ENCODE assay signal across 28 cellular contexts in genomic region chr21:38859852-38860251, GRCh38. TPM values are rescaled to one million over a fixed set of nuclear protein-coding genes. Genes with fewer than 3 reads are reported as not detected.
DNase-seq lines count a peak whose midpoint lies in the region; ATAC-seq, FAIRE-seq and TF ChIP-seq lines count a peak whose summit lies in the region.
"Had no signal": no experiment of that assay in that cellular context is flagged by ENCODE, and none has a peak within 500 bp of the region (broad histone marks: within the 10 kb centered on the region; RNA-seq: fewer than 3 reads in every experiment).

No MANE protein-coding gene starts in this region.

- intact Hi-C loops in activated CD4-positive, alpha-beta T cell treated with anti-CD3 and anti-CD28 coated beads for 36 hours (cut with DNase I, micrococcal nuclease): loop anchor here in 1 of 2 experiments (10.0 kb wide), 1 partner anchor 335 kb away; no protein-coding TSS in a partner anchor
- intact Hi-C loops in PC-3 (cut with micrococcal nuclease): no loop called here

- H3K9me2 ChIP-seq in PC-3 (replicated peaks; ENCODE audit: low read length): no peaks in the 10 kb centered on the region

- no peak overlapping the region for H3K4me2 ChIP-seq in PC-3 (ENCODE audit: low read length)
- H3K4me2 ChIP-seq: hepatocyte had no signal

- H3K4me1 Mint-ChIP-seq in activated CD4-positive, alpha-beta T cell treated with anti-CD3 and anti-CD28 coated beads for 36 hours: no peaks in the 10 kb centered on the region
- peaks cover 13% of the 10 kb centered on the region for H3K4me1 Mint-ChIP-seq in progenitor cell of endocrine pancreas (ENCODE audit: low read depth)
- H3K4me1 Mint-ChIP-seq in stimulated activated memory B cell treated with anti-CD40 and anti-IgM and Interleukin-4, amounts not matched to agents 10 μg/mL and 1 μg/mL and 100 μg/mL, for 72 hours: peaks cover 21% of the 10 kb centered on the region
- H3K4me1 Mint-ChIP-seq: CD4-positive, alpha-beta memory T cell; WTC11 had no signal

- H3K27me3 Mint-ChIP-seq in activated CD4-positive, alpha-beta T cell treated with anti-CD3 and anti-CD28 coated beads for 36 hours: peaks cover 5% of the 10 kb centered on the region
- peaks cover 5% of the 10 kb centered on the region for H3K27me3 Mint-ChIP-seq in progenitor cell of endocrine pancreas
- peaks cover 81% of the 10 kb centered on the region for H3K27me3 Mint-ChIP-seq in stimulated activated memory B cell treated with anti-CD40 and anti-IgM and Interleukin-4, amounts not matched to agents 10 μg/mL and 1 μg/mL and 100 μg/mL, for 72 hours

- H3K9ac ChIP-seq in PC-3 (ENCODE audit: low read length): no peak overlapping the region

- no peaks in the 10 kb centered on the region for H3K9me3 ChIP-seq in PC-3 (ENCODE audit: low read length)
- H3K9me3 ChIP-seq: body of pancreas, lower lobe of right lung, Peyer's patch, SJCRH30, transverse colon had no signal

- no TSS peak for BruUV-seq in PC-3 (replicated peaks; lab: Mats Ljungman, UMichigan)

- H3K36me3 ChIP-seq in PC-3 (ENCODE audit: low read depth, low read length): no peaks in the 10 kb centered on the region
- H3K36me3 ChIP-seq in bronchial epithelial cell (ENCODE audit: control insufficient read depth, insufficient read depth, low read length): no peaks in the 10 kb centered on the region
- H3K36me3 ChIP-seq: lower lobe of right lung, Peyer's patch, SJCRH30, transverse colon had no signal

- no peak overlapping the region for H3K4me3 ChIP-seq in PC-3 (ENCODE audit: low read length)
- H3K4me3 ChIP-seq in bronchial epithelial cell (ENCODE audit: low read depth, low read length): no peak overlapping the region
- H3K4me3 ChIP-seq: body of pancreas, hepatocyte, lower lobe of right lung, Peyer's patch, SJCRH30, transverse colon had no signal

- H3K79me2 ChIP-seq in PC-3 (ENCODE audit: low read length): no peaks in the 10 kb centered on the region
- H3K79me2 ChIP-seq: hepatocyte had no signal

- no peaks in the 10 kb centered on the region for H3K27me3 ChIP-seq in PC-3 (ENCODE audit: low read length)
- no peaks in the 10 kb centered on the region for H3K27me3 ChIP-seq in bronchial epithelial cell (ENCODE audit: control insufficient read depth, insufficient read depth, low read length)
- H3K27me3 ChIP-seq: body of pancreas, hepatocyte, Peyer's patch, transverse colon had no signal

- H3K4me3 Mint-ChIP-seq in activated CD4-positive, alpha-beta T cell treated with anti-CD3 and anti-CD28 coated beads for 36 hours: no peak overlapping the region
- H3K4me3 Mint-ChIP-seq in progenitor cell of endocrine pancreas (ENCODE audit: low read depth): no peak overlapping the region
- H3K4me3 Mint-ChIP-seq in stimulated activated memory B cell treated with anti-CD40 and anti-IgM and Interleukin-4, amounts not matched to agents 10 μg/mL and 1 μg/mL and 100 μg/mL, for 72 hours: no peak overlapping the region
- H3K4me3 Mint-ChIP-seq: activated naive CD4-positive, alpha-beta T cell treated with anti-CD3 and anti-CD28 coated beads for 36 hours; CD4-positive, alpha-beta memory T cell; naive thymus-derived CD4-positive, alpha-beta T cell; WTC11 had no signal

- H3F3A ChIP-seq in PC-3 (ENCODE audit: low read length, unreplicated experiment): no peaks in the 10 kb centered on the region

- H4K20me1 ChIP-seq in PC-3 (ENCODE audit: low read length): no peaks in the 10 kb centered on the region

- CTCF ChIA-PET in activated CD4-positive, alpha-beta T cell treated with anti-CD3 and anti-CD28 coated beads for 36 hours (lab: Charles Lee): interaction anchor here (0.6 kb wide), 1 partner anchor 105 kb away, joined by 3 read pairs; no protein-coding TSS in a partner anchor
- CTCF ChIA-PET in PC-3 (lab: Charles Lee): interaction anchor here (0.6 kb wide), 1 partner anchor 10 kb away, joined by 4 read pairs; no protein-coding TSS in a partner anchor

- H2AFZ ChIP-seq in PC-3 (ENCODE audit: low read length): no peak overlapping the region
- H2AFZ ChIP-seq: hepatocyte had no signal

- TF ChIP-seq CTCF in PC-3 (conservative IDR thresholded peaks at IDR 0.05; ENCODE audit: low read depth, low read length): no peak
- TF ChIP-seq CTCF in bronchial epithelial cell (IDR thresholded peaks at IDR 0.05; ENCODE audit: insufficient read depth, low read length, severe bottlenecking): no peak
- TF ChIP-seq CTCF in progenitor cell of endocrine pancreas (IDR thresholded peaks at IDR 0.05; ENCODE audit: unreplicated experiment): no peak

- FAIRE-seq in bronchial epithelial cell (lab: Jason Lieb, UNC): no peak
- FAIRE-seq: HepG2 had no signal

- POLR2A ChIA-PET in activated CD4-positive, alpha-beta T cell treated with anti-CD3 and anti-CD28 coated beads for 36 hours (lab: Charles Lee): interaction anchor here (0.6 kb wide), 1 partner anchor 157 kb away, joined by 3 read pairs; no protein-coding TSS in a partner anchor
- POLR2A ChIA-PET in PC-3 (lab: Charles Lee; ENCODE audit: unreplicated experiment): no interaction called here

- no peak overlapping the region for H3K27ac ChIP-seq in PC-3 (ENCODE audit: low read length)
- H3K27ac ChIP-seq: 22Rv1, body of pancreas, hepatocyte, lower lobe of right lung, Peyer's patch, SJCRH30, transverse colon had no signal

- no peaks in the 10 kb centered on the region for H3K36me3 Mint-ChIP-seq in activated CD4-positive, alpha-beta T cell treated with anti-CD3 and anti-CD28 coated beads for 36 hours (ENCODE audit: low read depth)
- H3K36me3 Mint-ChIP-seq in progenitor cell of endocrine pancreas (ENCODE audit: insufficient read depth): no peaks in the 10 kb centered on the region
- no peaks in the 10 kb centered on the region for H3K36me3 Mint-ChIP-seq in stimulated activated memory B cell treated with anti-CD40 and anti-IgM and Interleukin-4, amounts not matched to agents 10 μg/mL and 1 μg/mL and 100 μg/mL, for 72 hours
- H3K36me3 Mint-ChIP-seq: CD4-positive, alpha-beta memory T cell; naive thymus-derived CD4-positive, alpha-beta T cell; WTC11 had no signal

- ATAC-seq in activated CD4-positive, alpha-beta T cell treated with anti-CD3 and anti-CD28 coated beads for 36 hours: peak; percentile 61
- ATAC-seq in PC-3: peak; percentile 42
- no peak for ATAC-seq in stimulated activated memory B cell treated with anti-CD40 and anti-IgM and Interleukin-4, amounts not matched to agents 10 μg/mL and 1 μg/mL and 100 μg/mL, for 72 hours
- ATAC-seq: body of pancreas; HepG2; lower lobe of right lung; naive thymus-derived CD4-positive, alpha-beta T cell; WTC11 had no signal

- DNase-seq in activated CD4-positive, alpha-beta T cell treated with anti-CD3 and anti-CD28 coated beads for 36 hours: no peak
- DNase-seq in activated CD4-positive, alpha-beta T cell treated with anti-CD3 and anti-CD28 coated beads, Interleukin-2, amount 50 U/mL, for 1 hour: no peak
- peak; percentile 17 for DNase-seq in PC-3
- peak; percentile 80 for DNase-seq in bronchial epithelial cell (ENCODE audit: low read depth)
- no peak for DNase-seq in progenitor cell of endocrine pancreas (ENCODE audit: low spot score, unreplicated experiment)
- DNase-seq in stimulated activated naive CD4-positive, alpha-beta T cell (lab: John Stamatoyannopoulos, UW): no peak
- no peak for DNase-seq in D341Med (ENCODE audit: low spot score)
- DNase-seq: activated naive CD4-positive, alpha-beta T cell treated with anti-CD3 and anti-CD28 coated beads for 36 hours; body of pancreas; CD4-positive, alpha-beta memory T cell; H7; kidney glomerular epithelial cell; lower lobe of right lung; naive thymus-derived CD4-positive, alpha-beta T cell; NCI-H1694; NCI-H446 treated with DMSO at 0.1 percent for 48 hours; NCI-H774; occipital lobe; Peyer's patch; SJCRH30; stimulated activated CD4-positive, alpha-beta T cell treated with anti-CD3 and anti-CD28 coated beads, Interleukin-4, amount 100 ng/mL, for 4 hours; T1000; transverse colon had no signal

- H3K27ac Mint-ChIP-seq in activated CD4-positive, alpha-beta T cell treated with anti-CD3 and anti-CD28 coated beads for 36 hours: no peak overlapping the region
- peak overlapping the region; percentile 9 for H3K27ac Mint-ChIP-seq in progenitor cell of endocrine pancreas
- no peak overlapping the region for H3K27ac Mint-ChIP-seq in stimulated activated memory B cell treated with anti-CD40 and anti-IgM and Interleukin-4, amounts not matched to agents 10 μg/mL and 1 μg/mL and 100 μg/mL, for 72 hours
- H3K27ac Mint-ChIP-seq: activated naive CD4-positive, alpha-beta T cell treated with anti-CD3 and anti-CD28 coated beads for 36 hours; naive thymus-derived CD4-positive, alpha-beta T cell; WTC11 had no signal

- H3K4me1 ChIP-seq in PC-3 (ENCODE audit: insufficient read depth, low read length): no peaks in the 10 kb centered on the region
- H3K4me1 ChIP-seq: body of pancreas, lower lobe of right lung, Peyer's patch, SJCRH30 had no signal

- H3K9me3 Mint-ChIP-seq in activated CD4-positive, alpha-beta T cell treated with anti-CD3 and anti-CD28 coated beads for 36 hours (ENCODE audit: low read depth): no peaks in the 10 kb centered on the region
- H3K9me3 Mint-ChIP-seq in progenitor cell of endocrine pancreas (ENCODE audit: low read depth): no peaks in the 10 kb centered on the region
- peaks cover 3% of the 10 kb centered on the region for H3K9me3 Mint-ChIP-seq in stimulated activated memory B cell treated with anti-CD40 and anti-IgM and Interleukin-4, amounts not matched to agents 10 μg/mL and 1 μg/mL and 100 μg/mL, for 72 hours
- H3K9me3 Mint-ChIP-seq: activated naive CD4-positive, alpha-beta T cell treated with anti-CD3 and anti-CD28 coated beads for 36 hours; naive thymus-derived CD4-positive, alpha-beta T cell had no signal

RNA-seq across cellular contexts. Expression of gene ETS2, which starts 54.1 kb away (rescaled TPM):
- 10 to 100 TPM; 44.7 to 61.9 TPM for total RNA-seq in activated CD4-positive, alpha-beta T cell treated with anti-CD3 and anti-CD28 coated beads for 36 hours
- total RNA-seq in PC-3 (2014; rRNA removed) (127 and 146 TPM in 2 replicates), bronchial epithelial cell (144 and 153 TPM in 2 replicates), progenitor cell of endocrine pancreas (43.9 and 48.9 TPM in 2 replicates)

Comparison
In these comparisons a context has a peak if more than half of its experiments do, and no peak if none do; other contexts are left out.
1. DNase-seq: peak in PC-3 (single experiment) and bronchial epithelial cell (single experiment); none in activated CD4-positive, alpha-beta T cell treated with anti-CD3 and anti-CD28 coated beads for 36 hours (single experiment), activated CD4-positive, alpha-beta T cell treated with anti-CD3 and anti-CD28 coated beads, Interleukin-2, amount 50 U/mL, for 1 hour (single experiment), progenitor cell of endocrine pancreas (single experiment), stimulated activated naive CD4-positive, alpha-beta T cell (0 of 6) and D341Med (single experiment).